25 cellular contexts compared by ENCODE assay signal in the genomic region with DNA sequence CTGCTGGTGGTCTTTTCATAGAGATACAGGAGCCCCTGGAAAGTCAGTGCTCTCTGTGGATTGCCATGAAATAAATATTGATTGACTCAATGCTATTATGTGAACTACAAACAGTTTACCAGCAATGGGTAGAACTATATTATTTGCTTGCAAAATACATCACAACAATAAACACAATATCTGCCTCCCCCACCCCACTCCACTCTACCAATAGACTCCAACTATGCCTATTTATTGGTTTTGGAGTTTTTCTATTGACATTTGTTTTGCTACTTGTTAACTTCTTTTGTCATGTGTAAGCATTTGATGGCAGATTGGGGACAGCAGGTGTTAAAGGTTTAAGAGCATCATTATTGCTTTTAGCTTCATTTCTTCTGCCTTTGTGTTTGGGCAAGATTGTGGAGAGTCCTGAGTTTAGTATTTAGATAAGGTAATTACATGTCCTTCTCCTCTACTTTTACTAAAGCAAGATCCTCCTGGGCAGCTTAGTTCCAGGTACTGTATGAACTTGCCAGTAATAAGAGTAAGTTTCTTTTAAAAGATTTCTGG.
"Had no signal": no experiment of that assay in that cellular context is flagged by ENCODE, and none has a peak within 500 bp of the region (broad histone marks: within the 10 kb centered on the region; RNA-seq: fewer than 3 reads in every experiment).

No MANE protein-coding gene starts in this region.

- H3K4me3 ChIP-seq: adrenal gland, cardiac muscle cell, coronary artery, dorsolateral prefrontal cortex, heart left ventricle, right atrium auricular region, testis, transverse colon had no signal

- H3K36me3 ChIP-seq: WERI-Rb-1 had no signal

- ATAC-seq: activated CD4-positive, CD25-positive, alpha-beta regulatory T cell treated with anti-CD3 and anti-CD28 coated beads, Interleukin-2, amount 50 U/mL, for 24 hours; effector memory CD8-positive, alpha-beta T cell; esophagus mucosa; heart left ventricle; naive thymus-derived CD8-positive, alpha-beta T cell had no signal

- H3K9me3 ChIP-seq: adrenal gland, heart left ventricle, right atrium auricular region, testis, transverse colon had no signal

- H3K27me3 ChIP-seq: adrenal gland, cardiac muscle cell, dorsolateral prefrontal cortex, heart left ventricle, right atrium auricular region, testis, transverse colon had no signal

- FAIRE-seq: endothelial cell of umbilical vein had no signal

- H3K27ac ChIP-seq: adrenal gland, coronary artery, dorsolateral prefrontal cortex, heart left ventricle, right atrium auricular region, testis, transverse colon, WERI-Rb-1 had no signal

- DNase-seq: activated CD4-positive, alpha-beta T cell treated with anti-CD3 and anti-CD28 coated beads for 48 hours; activated CD4-positive, alpha-beta T cell treated with anti-CD3 and anti-CD28 coated beads, Interleukin-2, amount 50 U/mL, for 48 hours; activated CD8-positive, alpha-beta memory T cell treated with anti-CD3 and anti-CD28 coated beads for 24 hours; activated effector memory CD4-positive, alpha-beta T cell treated with Interleukin-2 at 50 U/mL for 16 hours; activated naive CD4-positive, alpha-beta T cell treated with Interleukin-2 at 50 U/mL for 16 hours; adrenal gland; aorta; dorsolateral prefrontal cortex; effector memory CD8-positive, alpha-beta T cell; foreskin fibroblast; heart left ventricle; hypothalamus; naive thymus-derived CD8-positive, alpha-beta T cell; stimulated activated CD4-positive, alpha-beta T cell treated with anti-CD3 and anti-CD28 coated beads, Interleukin-2, amount 100 ng/mL, for 48 hours; stimulated activated naive CD4-positive, alpha-beta T cell treated with Interleukin-2 at 50 U/mL for 16 hours; T1000; testis; transverse colon; WERI-Rb-1 had no signal
